In genomic region chr10:5297996-5298395, GRCh38 we compare ENCODE assay signal across 17 cellular contexts.
A peak's percentile ranks its signal among the peaks of the same experiment; 100 is the strongest.
DNase-seq lines count a peak whose midpoint lies in the region; ATAC-seq and TF ChIP-seq lines count a peak whose summit lies in the region.
"Had no signal": no experiment of that assay in that cellular context is flagged by ENCODE, and none has a peak within 500 bp of the region (broad histone marks: within the 10 kb centered on the region; RNA-seq: fewer than 3 reads in every experiment).

No MANE protein-coding gene starts in this region.

- H3K9me3 Mint-ChIP-seq in activated naive CD8-positive, alpha-beta T cell (ENCODE audit: low read depth), result no peaks in the 10 kb centered on the region
- peaks cover under 1% of the 10 kb centered on the region for H3K9me3 Mint-ChIP-seq in activated naive CD8-positive, alpha-beta T cell treated with anti-CD3 and anti-CD28 coated beads, Interleukin-2, amount 50 U/mL, for 24 hours
- no peaks in the 10 kb centered on the region for H3K9me3 Mint-ChIP-seq in central memory CD8-positive, alpha-beta T cell
- H3K9me3 Mint-ChIP-seq: stimulated activated naive CD8-positive, alpha-beta T cell treated with anti-CD3 and anti-CD28 coated beads, Interleukin-15, Interleukin-2, amounts not matched to agents 100 ng/mL and 50 ng/mL, for 24 hours had no signal

- intact Hi-C loops in spleen (cut with DNase I; ENCODE audit: low total_unique reads), result no loop called here

- H3K9me3 ChIP-seq in KOPT-K1 (ENCODE audit: insufficient read depth, low read length, poor library complexity, severe bottlenecking) (peaks cover under 1% of the 10 kb centered on the region), spleen (peaks cover 0 to 1% (median 0%) of the 10 kb centered on the region in 8 donors)
- H3K9me3 ChIP-seq: breast epithelium, gastroesophageal sphincter, mucosa of descending colon, upper lobe of right lung had no signal

- peak overlapping the region; percentile 98 for H3K27ac Mint-ChIP-seq in activated naive CD8-positive, alpha-beta T cell
- no peak overlapping the region for H3K27ac Mint-ChIP-seq in activated naive CD8-positive, alpha-beta T cell treated with anti-CD3 and anti-CD28 coated beads, Interleukin-2, amount 50 U/mL, for 24 hours
- H3K27ac Mint-ChIP-seq in central memory CD8-positive, alpha-beta T cell (ENCODE audit: low read depth), result peak overlapping the region; percentile 52

- H3K4me1 ChIP-seq in spleen, result peaks cover 0 to 48% (median 3%) of the 10 kb centered on the region in 6 donors
- H3K4me1 ChIP-seq: breast epithelium, gastroesophageal sphincter had no signal

- H3K4me1 Mint-ChIP-seq in activated naive CD8-positive, alpha-beta T cell (ENCODE audit: low read depth), result peaks cover 56% of the 10 kb centered on the region
- H3K4me1 Mint-ChIP-seq in activated naive CD8-positive, alpha-beta T cell treated with anti-CD3 and anti-CD28 coated beads, Interleukin-2, amount 50 U/mL, for 24 hours, result peaks cover 8% of the 10 kb centered on the region
- peaks cover 13% of the 10 kb centered on the region for H3K4me1 Mint-ChIP-seq in central memory CD8-positive, alpha-beta T cell

- DNase-seq in activated naive CD8-positive, alpha-beta T cell treated with anti-CD3 and anti-CD28 coated beads, Interleukin-2, amount 50 U/mL, for 24 hours, result no peak
- DNase-seq in central memory CD8-positive, alpha-beta T cell (ENCODE audit: low spot score in 2 of 2), result no peak
- DNase-seq in spleen (no peak), HuH-7.5 (ENCODE audit: low spot score) (no peak)
- no peak for DNase-seq in stimulated activated CD4-positive, alpha-beta T cell treated with anti-CD3 and anti-CD28 coated beads, Interleukin-15, amount 100 ng/mL, for 24 hours
- DNase-seq: mucosa of descending colon, NCI-H2029 treated with DMSO at 0.1 percent for 48 hours, NCI-H446 treated with DMSO at 0.1 percent for 48 hours, nucleus accumbens, retina, WERI-Rb-1 had no signal

- WGBS in spleen, 5 donors, result 69 to 88% (median 80%) methylated on average over 4 of the region's 4 CpGs

- H3K36me3 ChIP-seq in KOPT-K1 (ENCODE audit: insufficient read depth, low read length), result no peaks in the 10 kb centered on the region
- H3K36me3 ChIP-seq in spleen, result no peaks in the 10 kb centered on the region
- H3K36me3 ChIP-seq: breast epithelium, gastroesophageal sphincter, upper lobe of right lung, WERI-Rb-1 had no signal

- H3K4me3 Mint-ChIP-seq in activated naive CD8-positive, alpha-beta T cell, result peak overlapping the region; percentile 55
- H3K4me3 Mint-ChIP-seq in activated naive CD8-positive, alpha-beta T cell treated with anti-CD3 and anti-CD28 coated beads, Interleukin-2, amount 50 U/mL, for 24 hours, result no peak overlapping the region
- no peak overlapping the region for H3K4me3 Mint-ChIP-seq in central memory CD8-positive, alpha-beta T cell

- H3K27ac ChIP-seq in KOPT-K1 (ENCODE audit: low read depth, low read length, poor library complexity, severe bottlenecking) (peak overlapping the region; percentile 64), spleen (peak overlapping the region in 7 of 8 donors; percentile 10 to 79 (median 71))
- H3K27ac ChIP-seq: gastroesophageal sphincter, upper lobe of right lung, WERI-Rb-1 had no signal

- ATAC-seq in activated naive CD8-positive, alpha-beta T cell treated with anti-CD3 and anti-CD28 coated beads, Interleukin-2, amount 50 U/mL, for 24 hours, result no peak
- ATAC-seq in central memory CD8-positive, alpha-beta T cell (replicated peaks; ENCODE audit: extremely low read depth, poor library complexity, severe bottlenecking), result no peak
- ATAC-seq: mucosa of descending colon had no signal

- no peaks in the 10 kb centered on the region for H3K27me3 Mint-ChIP-seq in activated naive CD8-positive, alpha-beta T cell
- H3K27me3 Mint-ChIP-seq in activated naive CD8-positive, alpha-beta T cell treated with anti-CD3 and anti-CD28 coated beads, Interleukin-2, amount 50 U/mL, for 24 hours, result no peaks in the 10 kb centered on the region
- H3K27me3 Mint-ChIP-seq in central memory CD8-positive, alpha-beta T cell, result no peaks in the 10 kb centered on the region

- peaks cover 14% of the 10 kb centered on the region for H3K36me3 Mint-ChIP-seq in activated naive CD8-positive, alpha-beta T cell
- H3K36me3 Mint-ChIP-seq in activated naive CD8-positive, alpha-beta T cell treated with anti-CD3 and anti-CD28 coated beads, Interleukin-2, amount 50 U/mL, for 24 hours (ENCODE audit: low read depth), result peaks cover 2% of the 10 kb centered on the region
- peaks cover 2% of the 10 kb centered on the region for H3K36me3 Mint-ChIP-seq in central memory CD8-positive, alpha-beta T cell (ENCODE audit: insufficient read depth)

- TF ChIP-seq POLR2A in spleen (IDR thresholded peaks at IDR 0.05), result no peak

- TF ChIP-seq CTCF in spleen (IDR thresholded peaks at IDR 0.05 in 8 of 11, conservative IDR thresholded peaks at IDR 0.05 in 3 of 11), result no peak

- H3K27me3 ChIP-seq in spleen (replicated peaks in 1 of 7), result no peaks in the 10 kb centered on the region
- H3K27me3 ChIP-seq: breast epithelium, upper lobe of right lung had no signal

- no peak overlapping the region for H3K4me3 ChIP-seq in spleen
- H3K4me3 ChIP-seq: breast epithelium, gastroesophageal sphincter, mucosa of descending colon, upper lobe of right lung had no signal
